In the genomic region with DNA sequence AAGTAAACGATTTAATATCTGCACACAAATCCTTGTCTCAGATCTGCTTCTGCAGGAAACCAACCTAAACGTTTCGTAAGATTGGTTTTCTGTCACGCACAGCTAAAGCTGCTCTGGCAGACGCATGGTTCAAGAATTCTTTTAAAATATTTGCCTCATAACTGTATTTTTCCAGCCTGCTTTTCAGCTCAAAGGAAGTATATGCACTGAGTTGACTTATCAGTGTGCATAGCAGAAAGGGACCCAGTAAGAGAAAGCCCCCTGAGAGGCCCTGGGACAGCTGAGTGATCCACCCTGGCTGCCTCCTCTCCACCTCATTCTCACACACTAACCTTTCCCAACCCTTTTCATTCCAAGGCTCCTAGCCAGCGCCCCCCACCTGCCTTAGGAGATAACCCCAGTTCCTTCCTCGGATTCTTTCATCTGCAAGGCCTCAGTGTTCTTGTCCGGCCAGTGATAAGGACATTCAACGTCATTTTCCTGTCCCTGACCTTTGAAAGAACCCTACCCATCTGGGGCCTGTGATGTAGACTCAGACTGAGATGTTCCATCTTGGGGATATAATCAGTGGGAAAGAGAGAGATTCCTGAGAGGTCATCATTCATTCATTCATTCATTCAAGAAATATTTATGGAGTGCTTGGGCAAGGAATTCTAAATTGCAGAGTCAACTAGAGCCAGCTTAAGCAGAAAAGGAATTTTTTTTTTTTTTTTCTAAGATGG, we compare ENCODE assay signal across 9 cellular contexts. TPM values are rescaled to one million over a fixed set of nuclear protein-coding genes. Genes with fewer than 3 reads are reported as not detected.
DNase-seq lines count a peak whose midpoint lies in the region; TF ChIP-seq lines count a peak whose summit lies in the region.
"Had no signal": no experiment of that assay in that cellular context is flagged by ENCODE, and none has a peak within 500 bp of the region (broad histone marks: within the 10 kb centered on the region; RNA-seq: fewer than 3 reads in every experiment).

No MANE protein-coding gene starts in this region.

- intact Hi-C loops in CD14-positive monocyte (cut with micrococcal nuclease) (no loop called here), posterior cingulate gyrus (cut with DNase I) (no loop called here)

- peak overlapping the region; percentile 12 for H3K27ac ChIP-seq in epithelial cell of prostate

- DNase-seq in CD14-positive monocyte (ENCODE audit: low spot score), result no peak
- DNase-seq in NOMO-1 treated with dmso at 0.1 percent for 144 hours (lab: John Stamatoyannopoulos, UW; ENCODE audit: unreplicated experiment), result peak; percentile 30
- no peak for DNase-seq in epithelial cell of prostate (ENCODE audit: low read depth, low spot score)
- no peak for DNase-seq in nephron progenitor cell
- DNase-seq in progenitor cell of endocrine pancreas (ENCODE audit: low spot score, unreplicated experiment), result no peak
- DNase-seq in pons (ENCODE audit: low spot score), result no peak
- no peak for DNase-seq in DMS79 treated with DMSO at 0.1 percent for 48 hours (lab: John Stamatoyannopoulos, UW)
- no peak for DNase-seq in posterior cingulate gyrus
- DNase-seq: NCI-H2081 treated with DMSO at 0.1 percent for 48 hours had no signal

- peak overlapping the region in 1 of 2 donors; percentile 3 for H3K4me3 Mint-ChIP-seq in CD14-positive monocyte
- H3K4me3 Mint-ChIP-seq in nephron progenitor cell, result no peak overlapping the region
- no peak overlapping the region for H3K4me3 Mint-ChIP-seq in progenitor cell of endocrine pancreas (ENCODE audit: low read depth)

- H3K4me1 Mint-ChIP-seq in CD14-positive monocyte (peaks cover 79% of the 10 kb centered on the region), nephron progenitor cell (peaks cover 17% of the 10 kb centered on the region), progenitor cell of endocrine pancreas (ENCODE audit: low read depth) (no peaks in the 10 kb centered on the region)

- peaks cover 2 to 14% (median 2%) of the 10 kb centered on the region in 3 donors for H3K27me3 Mint-ChIP-seq in CD14-positive monocyte (ENCODE audit: low read depth in 3 of 3)
- peaks cover 2% of the 10 kb centered on the region for H3K27me3 Mint-ChIP-seq in nephron progenitor cell (ENCODE audit: low read depth, poor library complexity)
- no peaks in the 10 kb centered on the region for H3K27me3 Mint-ChIP-seq in progenitor cell of endocrine pancreas

- H3K9me3 Mint-ChIP-seq in CD14-positive monocyte, result peaks cover 0 to 9% (median 0%) of the 10 kb centered on the region in 7 donors
- no peaks in the 10 kb centered on the region for H3K9me3 Mint-ChIP-seq in nephron progenitor cell
- no peaks in the 10 kb centered on the region for H3K9me3 Mint-ChIP-seq in progenitor cell of endocrine pancreas (ENCODE audit: low read depth)

- peak overlapping the region; percentile 29 to 90 (median 79) for H3K27ac Mint-ChIP-seq in CD14-positive monocyte
- peak overlapping the region; percentile 87 for H3K27ac Mint-ChIP-seq in nephron progenitor cell
- H3K27ac Mint-ChIP-seq in progenitor cell of endocrine pancreas, result no peak overlapping the region

- TF ChIP-seq CTCF in CD14-positive monocyte (IDR thresholded peaks at IDR 0.05), result no peak
- no peak for TF ChIP-seq CTCF in nephron progenitor cell (IDR thresholded peaks at IDR 0.05)
- TF ChIP-seq CTCF in progenitor cell of endocrine pancreas (IDR thresholded peaks at IDR 0.05; ENCODE audit: unreplicated experiment), result no peak

- H3K36me3 Mint-ChIP-seq in CD14-positive monocyte (peaks cover 0 to 8% of the 10 kb centered on the region in 2 donors), nephron progenitor cell (ENCODE audit: low read depth) (no peaks in the 10 kb centered on the region), progenitor cell of endocrine pancreas (ENCODE audit: insufficient read depth) (no peaks in the 10 kb centered on the region)

RNA-seq across cellular contexts. Expression of a gene that starts 22.4 kb away (rescaled TPM):
- polyA plus RNA-seq in CD14-positive monocyte, result 1 to 10 TPM; 3.0 to 3.3 TPM
- 9.9 and 11.4 TPM in 2 replicates for total RNA-seq in progenitor cell of endocrine pancreas
